In genomic region chr2:55415300-55415699, GRCh38 we compare ENCODE assay signal across 1 cellular context.
TF ChIP-seq lines count a peak whose summit lies in the region.

No MANE protein-coding gene starts in this region.

TF ChIP-seq in K562, 482 proteins besides CTCF, POLR2A, EP300 and RAD21 (continued from another document):
- no peak for TF ChIP-seq FIP1L1 (IDR thresholded peaks at IDR 0.05; ENCODE audit: low read depth, low read length, poor library complexity, severe bottlenecking)
